Comparison of ENCODE assay signal across 21 cellular contexts in genomic region chr7:35891004-35891830, GRCh38.
DNase-seq lines count a peak whose midpoint lies in the region; ATAC-seq and TF ChIP-seq lines count a peak whose summit lies in the region.
"Had no signal": no experiment of that assay in that cellular context is flagged by ENCODE, and none has a peak within 500 bp of the region (broad histone marks: within the 10 kb centered on the region; RNA-seq: fewer than 3 reads in every experiment).

No MANE protein-coding gene starts in this region.

- H3K27me3 Mint-ChIP-seq in CD4-positive, alpha-beta memory T cell = no peaks in the 10 kb centered on the region
- H3K27me3 Mint-ChIP-seq in activated T-helper 17 cell treated with anti-CD3 and anti-CD28 coated beads, Interleukin-2, amount 50 U/mL, for 72 hours = no peaks in the 10 kb centered on the region
- no peaks in the 10 kb centered on the region for H3K27me3 Mint-ChIP-seq in naive thymus-derived CD4-positive, alpha-beta T cell
- H3K27me3 Mint-ChIP-seq: stimulated activated memory B cell treated with anti-CD40 and anti-IgM and Interleukin-4, amounts not matched to agents 10 μg/mL and 1 μg/mL and 100 μg/mL, for 72 hours had no signal

- no peak overlapping the region for H2AFZ ChIP-seq in smooth muscle cell (ENCODE audit: low read depth)
- H2AFZ ChIP-seq: neural progenitor cell had no signal

- no peaks in the 10 kb centered on the region for H3K9me3 Mint-ChIP-seq in CD4-positive, alpha-beta memory T cell
- H3K9me3 Mint-ChIP-seq in activated T-helper 17 cell treated with anti-CD3 and anti-CD28 coated beads, Interleukin-2, amount 50 U/mL, for 72 hours = no peaks in the 10 kb centered on the region
- no peaks in the 10 kb centered on the region for H3K9me3 Mint-ChIP-seq in naive thymus-derived CD4-positive, alpha-beta T cell
- H3K9me3 Mint-ChIP-seq: neural progenitor cell; stimulated activated memory B cell treated with anti-CD40 and anti-IgM and Interleukin-4, amounts not matched to agents 10 μg/mL and 1 μg/mL and 100 μg/mL, for 72 hours had no signal

- H3K27me3 ChIP-seq in CD4-positive, alpha-beta memory T cell (ENCODE audit: insufficient read depth, low read length) = no peaks in the 10 kb centered on the region
- H3K27me3 ChIP-seq in DOHH2 (ENCODE audit: control insufficient read depth, low read length) (no peaks in the 10 kb centered on the region), smooth muscle cell (ENCODE audit: low read depth) (no peaks in the 10 kb centered on the region)
- no peaks in the 10 kb centered on the region for H3K27me3 ChIP-seq in naive thymus-derived CD4-positive, alpha-beta T cell (ENCODE audit: control insufficient read depth in 2 of 2, insufficient read depth in 2 of 2, low read length in 2 of 2)
- H3K27me3 ChIP-seq: ascending aorta, left lung, neural progenitor cell, testis had no signal

- peak overlapping the region; percentile 11 to 81 (median 48) for H3K27ac Mint-ChIP-seq in CD4-positive, alpha-beta memory T cell
- H3K27ac Mint-ChIP-seq in activated T-helper 17 cell treated with anti-CD3 and anti-CD28 coated beads, Interleukin-2, amount 50 U/mL, for 72 hours = peak overlapping the region; percentile 79
- peak overlapping the region in 8 of 9 donors; percentile 11 to 71 (median 57) for H3K27ac Mint-ChIP-seq in naive thymus-derived CD4-positive, alpha-beta T cell
- H3K27ac Mint-ChIP-seq: mesothelial cell of epicardium; neural progenitor cell; stimulated activated memory B cell treated with anti-CD40 and anti-IgM and Interleukin-4, amounts not matched to agents 10 μg/mL and 1 μg/mL and 100 μg/mL, for 72 hours had no signal

- POLR2A ChIA-PET in CD4-positive, alpha-beta memory T cell (lab: Charles Lee; ENCODE audit: partially characterized antibody) = interaction anchor here (0.7 to 1.6 kb wide), 3 partner anchors 90 to 198 kb away, joined by 3 to 5 read pairs (median 4); partner anchors contain the start of gene SEPTIN7
- POLR2A ChIA-PET in naive thymus-derived CD4-positive, alpha-beta T cell (lab: Charles Lee) = interaction anchor here (0.8 to 1.0 kb wide), 2 partner anchors 88 to 90 kb away, joined by 4 to 6 read pairs; partner anchors contain the start of gene SEPTIN7

- H3K27ac ChIP-seq in CD4-positive, alpha-beta memory T cell (ENCODE audit: low read depth, low read length) = no peak overlapping the region
- H3K27ac ChIP-seq in DOHH2 (ENCODE audit: low read depth, low read length) (peak overlapping the region; percentile 32; the same call in 1 of the 2 replicates), smooth muscle cell (ENCODE audit: low read depth) (no peak overlapping the region)
- H3K27ac ChIP-seq in naive thymus-derived CD4-positive, alpha-beta T cell (ENCODE audit: low read depth, low read length) = no peak overlapping the region
- H3K27ac ChIP-seq: ascending aorta, left lung, neural progenitor cell, psoas muscle, testis had no signal

- peaks cover 14% of the 10 kb centered on the region for H3K36me3 ChIP-seq in CD4-positive, alpha-beta memory T cell (ENCODE audit: insufficient read depth, low read length)
- H3K36me3 ChIP-seq in DOHH2 (ENCODE audit: control insufficient read depth, low read length) (peaks cover 78% of the 10 kb centered on the region), smooth muscle cell (ENCODE audit: low read depth) (peaks cover 6% of the 10 kb centered on the region)
- peaks cover 0 to 19% (median 6%) of the 10 kb centered on the region in 3 experiments for H3K36me3 ChIP-seq in naive thymus-derived CD4-positive, alpha-beta T cell (ENCODE audit: control insufficient read depth in 2 of 3, insufficient read depth in 3 of 3, low read length in 3 of 3)

- H3K4me2 ChIP-seq in DOHH2 (ENCODE audit: low read length) = no peak overlapping the region
- no peak overlapping the region for H3K4me2 ChIP-seq in smooth muscle cell
- H3K4me2 ChIP-seq: neural progenitor cell had no signal

- H3F3A ChIP-seq in DOHH2 (ENCODE audit: control insufficient read depth, insufficient read depth) (peaks cover 4% of the 10 kb centered on the region), smooth muscle cell (ENCODE audit: low read depth) (peaks cover 5% of the 10 kb centered on the region)

- no peaks in the 10 kb centered on the region for H4K20me1 ChIP-seq in DOHH2 (ENCODE audit: control insufficient read depth, insufficient read depth, low read depth, low read length)
- H4K20me1 ChIP-seq in smooth muscle cell (ENCODE audit: low read depth) = no peaks in the 10 kb centered on the region

- WGBS in smooth muscle cell (ENCODE audit: low lambda C conversion rate) = 89% methylated on average over 3 of the region's 3 CpGs

- CTCF ChIA-PET in CD4-positive, alpha-beta memory T cell (lab: Charles Lee; ENCODE audit: partially characterized antibody) = interaction anchor here (1.3 to 1.7 kb wide), 3 partner anchors 16 to 183 kb away, joined by 3 to 6 read pairs (median 4); no protein-coding TSS in a partner anchor
- CTCF ChIA-PET in naive thymus-derived CD4-positive, alpha-beta T cell (lab: Charles Lee) = no interaction called here

- H3K79me2 ChIP-seq in DOHH2 (ENCODE audit: control insufficient read depth, low read length) = no peaks in the 10 kb centered on the region
- H3K79me2 ChIP-seq in smooth muscle cell (ENCODE audit: low read depth) = peaks cover 19% of the 10 kb centered on the region

- peaks cover 14 to 32% (median 25%) of the 10 kb centered on the region in 4 donors for H3K4me1 Mint-ChIP-seq in CD4-positive, alpha-beta memory T cell
- peaks cover 31% of the 10 kb centered on the region for H3K4me1 Mint-ChIP-seq in activated T-helper 17 cell treated with anti-CD3 and anti-CD28 coated beads, Interleukin-2, amount 50 U/mL, for 72 hours
- peaks cover 9 to 37% (median 28%) of the 10 kb centered on the region in 7 donors for H3K4me1 Mint-ChIP-seq in naive thymus-derived CD4-positive, alpha-beta T cell
- H3K4me1 Mint-ChIP-seq: mesothelial cell of epicardium, neural progenitor cell had no signal

- H3K9ac ChIP-seq in smooth muscle cell (ENCODE audit: low read depth) = no peak overlapping the region
- H3K9ac ChIP-seq: neural progenitor cell had no signal

- peak; percentile 49 for ATAC-seq in activated T-helper 17 cell treated with anti-CD3 and anti-CD28 coated beads, Interleukin-2, amount 50 U/mL, for 72 hours (replicated peaks)
- ATAC-seq in naive thymus-derived CD4-positive, alpha-beta T cell = no peak
- no peak for ATAC-seq in GM21576 (IDR thresholded peaks at IDR 0.05; ENCODE audit: unreplicated experiment)
- ATAC-seq: left lung; psoas muscle; stimulated activated memory B cell treated with anti-CD40 and anti-IgM and Interleukin-4, amounts not matched to agents 10 μg/mL and 1 μg/mL and 100 μg/mL, for 72 hours had no signal

- TF ChIP-seq CTCF in DOHH2 (IDR thresholded peaks at IDR 0.05; ENCODE audit: low read depth, low read length, poor library complexity, severe bottlenecking) (no peak), smooth muscle cell (IDR thresholded peaks at IDR 0.05; ENCODE audit: borderline replicate concordance, insufficient read depth, poor library complexity, severe bottlenecking) (no peak)

- intact Hi-C loops in CD4-positive, alpha-beta memory T cell (cut with micrococcal nuclease) = no loop called here
- intact Hi-C loops in naive thymus-derived CD4-positive, alpha-beta T cell (cut with micrococcal nuclease) = loop anchor here in 1 of 2 donors (5.0 kb wide), 1 partner anchor 89 kb away; the partner anchor contains the start of gene SEPTIN7

- no peaks in the 10 kb centered on the region for H3K4me1 ChIP-seq in CD4-positive, alpha-beta memory T cell (ENCODE audit: insufficient read depth, low read length)
- peaks cover 26% of the 10 kb centered on the region for H3K4me1 ChIP-seq in DOHH2 (ENCODE audit: control insufficient read depth, low read length)
- H3K4me1 ChIP-seq in naive thymus-derived CD4-positive, alpha-beta T cell (ENCODE audit: control insufficient read depth in 2 of 2, insufficient read depth in 2 of 2, low read length in 2 of 2) = no peaks in the 10 kb centered on the region
- H3K4me1 ChIP-seq in smooth muscle cell (ENCODE audit: low read depth) = no peaks in the 10 kb centered on the region
- H3K4me1 ChIP-seq: ascending aorta, Caco-2, left lung, neural progenitor cell, psoas muscle, testis had no signal

- H3K9me2 ChIP-seq in DOHH2 (replicated peaks; ENCODE audit: control insufficient read depth, low read length) = no peaks in the 10 kb centered on the region

- no peak overlapping the region for H3K4me3 ChIP-seq in CD4-positive, alpha-beta memory T cell (ENCODE audit: low read length in 2 of 2)
- no peak overlapping the region for H3K4me3 ChIP-seq in DOHH2 (ENCODE audit: low read length)
- no peak overlapping the region for H3K4me3 ChIP-seq in naive thymus-derived CD4-positive, alpha-beta T cell (ENCODE audit: low read length)
- H3K4me3 ChIP-seq in smooth muscle cell = no peak overlapping the region
- H3K4me3 ChIP-seq: ascending aorta, left lung, neural progenitor cell, psoas muscle, testis had no signal

- peaks cover 37 to 42% of the 10 kb centered on the region in 2 donors for H3K36me3 Mint-ChIP-seq in CD4-positive, alpha-beta memory T cell
- H3K36me3 Mint-ChIP-seq in activated T-helper 17 cell treated with anti-CD3 and anti-CD28 coated beads, Interleukin-2, amount 50 U/mL, for 72 hours (ENCODE audit: low read depth) = peaks cover 80% of the 10 kb centered on the region
- H3K36me3 Mint-ChIP-seq in naive thymus-derived CD4-positive, alpha-beta T cell = peaks cover 13 to 51% (median 38%) of the 10 kb centered on the region in 5 donors

- no peak for DNase-seq in CD4-positive, alpha-beta memory T cell
- no peak for DNase-seq in naive thymus-derived CD4-positive, alpha-beta T cell
- no peak for DNase-seq in smooth muscle cell (lab: John Stamatoyannopoulos, UW; ENCODE audit: unreplicated experiment)
- no peak for DNase-seq in EL
- DNase-seq: activated CD8-positive, alpha-beta memory T cell treated with anti-CD3 and anti-CD28 coated beads, Interleukin-2, amount 50 U/mL, for 48 hours; Caco-2; DND-41; Karpas-422; left lung; NCI-H187; NCI-H748 treated with DMSO at 0.1 percent for 48 hours; psoas muscle; stimulated activated CD4-positive, alpha-beta T cell treated with anti-CD3 and anti-CD28 coated beads, Interleukin-1b, Interleukin-23, amount 100 ng/mL, for 48 hours; testis had no signal

- no peaks in the 10 kb centered on the region for H3K9me3 ChIP-seq in CD4-positive, alpha-beta memory T cell (ENCODE audit: control insufficient read depth in 1 of 2, low read length in 2 of 2)
- H3K9me3 ChIP-seq in DOHH2 (ENCODE audit: control insufficient read depth, insufficient read depth, low read length) = no peaks in the 10 kb centered on the region
- H3K9me3 ChIP-seq in naive thymus-derived CD4-positive, alpha-beta T cell (ENCODE audit: control insufficient read depth in 2 of 3, low read length in 3 of 3) = no peaks in the 10 kb centered on the region
- no peaks in the 10 kb centered on the region for H3K9me3 ChIP-seq in smooth muscle cell (replicated peaks; ENCODE audit: low read depth)
- H3K9me3 ChIP-seq: ascending aorta, Caco-2, left lung, psoas muscle, testis had no signal

- no peak overlapping the region for H3K4me3 Mint-ChIP-seq in CD4-positive, alpha-beta memory T cell
- no peak overlapping the region for H3K4me3 Mint-ChIP-seq in activated T-helper 17 cell treated with anti-CD3 and anti-CD28 coated beads, Interleukin-2, amount 50 U/mL, for 72 hours
- H3K4me3 Mint-ChIP-seq in naive thymus-derived CD4-positive, alpha-beta T cell = no peak overlapping the region
- H3K4me3 Mint-ChIP-seq: mesothelial cell of epicardium; neural progenitor cell; stimulated activated memory B cell treated with anti-CD40 and anti-IgM and Interleukin-4, amounts not matched to agents 10 μg/mL and 1 μg/mL and 100 μg/mL, for 72 hours had no signal
